In the genomic region with DNA sequence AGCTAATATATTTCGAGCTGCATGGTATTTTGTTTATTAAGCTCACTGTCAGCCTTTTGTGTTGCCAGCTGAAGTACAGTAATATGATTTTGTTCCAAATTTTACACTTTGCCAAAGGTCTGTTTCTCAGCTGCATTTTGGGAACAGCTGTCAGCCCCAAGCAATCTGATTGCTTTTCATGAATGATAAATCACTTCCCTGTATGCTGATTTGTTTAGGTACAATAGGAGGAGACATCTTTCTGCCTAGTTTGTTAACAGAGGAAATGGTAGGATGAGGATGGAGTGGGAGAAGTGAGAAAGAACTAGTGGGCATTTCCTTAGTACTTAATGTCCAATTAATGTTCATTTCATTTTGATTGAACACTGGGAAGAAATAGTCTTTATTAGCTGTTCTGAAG, we compare ENCODE assay signal across 16 cellular contexts.
DNase-seq lines count a peak whose midpoint lies in the region; ATAC-seq and TF ChIP-seq lines count a peak whose summit lies in the region.
"Had no signal": no experiment of that assay in that cellular context is flagged by ENCODE, and none has a peak within 500 bp of the region (broad histone marks: within the 10 kb centered on the region; RNA-seq: fewer than 3 reads in every experiment).

No MANE protein-coding gene starts in this region.

- H3K27me3 ChIP-seq in HCT116 (ENCODE audit: insufficient read depth, low read length) = no peaks in the 10 kb centered on the region
- no peaks in the 10 kb centered on the region for H3K27me3 ChIP-seq in adipocyte (replicated peaks; ENCODE audit: control insufficient read depth, insufficient read depth, low read length)

- no peak overlapping the region for H3K4me2 ChIP-seq in HCT116 (ENCODE audit: low read length)

- H3K27ac ChIP-seq in HCT116 (ENCODE audit: low read depth, low read length) = no peak overlapping the region

- H3K36me3 ChIP-seq in HCT116 (ENCODE audit: control insufficient read depth in 1 of 2, insufficient read depth in 2 of 2, low read length in 2 of 2) (no peaks in the 10 kb centered on the region), adipocyte (ENCODE audit: control insufficient read depth, insufficient read depth, low read length, severe bottlenecking) (no peaks in the 10 kb centered on the region)
- H3K36me3 ChIP-seq: HAP-1 had no signal

- no peak for TF ChIP-seq CTCF in HCT116 (IDR thresholded peaks at IDR 0.05 in 2 of 3, conservative IDR thresholded peaks at IDR 0.05 in 1 of 3; ENCODE audit: borderline replicate concordance in 1 of 3, insufficient read depth in 1 of 3, low read depth in 2 of 3, low read length in 2 of 3)

- no peak overlapping the region for H3K9ac ChIP-seq in HCT116 (ENCODE audit: low read length)
- peak overlapping the region; percentile 47 for H3K9ac ChIP-seq in adipocyte (ENCODE audit: low read length)

- H4K20me1 ChIP-seq in HCT116 (ENCODE audit: insufficient read depth) = no peaks in the 10 kb centered on the region

- POLR2A ChIA-PET in HCT116 (lab: Charles Lee) = interaction anchor here (0.5 kb wide), 1 partner anchor 15 kb away, joined by 4 read pairs; no protein-coding TSS in a partner anchor

- RAD21 ChIA-PET in HCT116 (lab: Charles Lee; ENCODE audit: low non-redundant PET in 1 of 2, low total read pairs in 2 of 2, uncharacterized antibody in 2 of 2, unreplicated experiment in 2 of 2) = interaction anchor here in 1 of 2 experiments (1.5 kb wide), 1 partner anchor 406 kb away, joined by 3 read pairs; no protein-coding TSS in a partner anchor

- intact Hi-C loops in HCT116 (cut with micrococcal nuclease) = no loop called here

- no peaks in the 10 kb centered on the region for H3K9me2 ChIP-seq in HCT116 (ENCODE audit: insufficient read depth)

- CTCF ChIA-PET in HCT116 (lab: Charles Lee) = interaction anchor here (1.7 to 3.1 kb wide), 3 partner anchors 9 to 405 kb away, joined by 4 to 28 read pairs (median 15); no protein-coding TSS in a partner anchor

- peaks cover 3 to 12% of the 10 kb centered on the region in 2 experiments; a peak in 3 of 4 replicates for H3K4me1 ChIP-seq in HCT116 (ENCODE audit: control insufficient read depth in 1 of 2, insufficient read depth in 2 of 2, low read length in 2 of 2)
- peaks cover 24% of the 10 kb centered on the region for H3K4me1 ChIP-seq in adipocyte (ENCODE audit: control insufficient read depth, insufficient read depth, low read length)
- H3K4me1 ChIP-seq: HAP-1 had no signal

- no peaks in the 10 kb centered on the region for H3K79me2 ChIP-seq in HCT116 (ENCODE audit: insufficient read depth, low read length)

- no peak overlapping the region for H3K4me3 ChIP-seq in HCT116 (replicated peaks in 1 of 2; ENCODE audit: low read depth in 1 of 2, low read length in 2 of 2)
- no peak overlapping the region for H3K4me3 ChIP-seq in adipocyte (ENCODE audit: low read length)
- H3K4me3 ChIP-seq: GM12878, HAP-1 had no signal

- no peak for TF ChIP-seq POLR2A in HCT116 (IDR thresholded peaks at IDR 0.05; ENCODE audit: borderline replicate concordance, extremely low read depth, insufficient read depth, insufficient read length)

- no TSS peak for BruUV-seq in HCT116 (replicated peaks; lab: Mats Ljungman, UMichigan)

- H3K9me3 ChIP-seq in HCT116 (ENCODE audit: control insufficient read depth in 1 of 2, insufficient read depth in 1 of 2, low read depth in 1 of 2, low read length in 2 of 2) (no peaks in the 10 kb centered on the region), adipocyte (ENCODE audit: control insufficient read depth, low read length) (no peaks in the 10 kb centered on the region)
- H3K9me3 ChIP-seq: HAP-1 had no signal

- DNase-seq in HCT116 (ENCODE audit: low read depth, low spot score) (no peak), NCI-H2171 (lab: John Stamatoyannopoulos, UW) (peak; percentile 14), adipocyte (ENCODE audit: low read depth) (no peak), myocyte (ENCODE audit: low read depth) (peak; percentile 23), iPS-NIHi7 (ENCODE audit: extremely low spot score) (no peak), germinal center (ENCODE audit: low spot score) (no peak), amniotic stem cell (lab: John Stamatoyannopoulos, UW) (no peak)
- DNase-seq: C1 segment of cervical spinal cord; CD4-positive, alpha-beta memory T cell; DMS79; GOT3; HFFc6 had no signal

- no peak for TF ChIP-seq RAD21 in HCT116 (IDR thresholded peaks at IDR 0.05; ENCODE audit: low read depth)

- ATAC-seq in HCT116 (no peak), GM19351 (IDR thresholded peaks at IDR 0.05; ENCODE audit: unreplicated experiment) (no peak)
- ATAC-seq: GM12878, HepG2 had no signal

- H2AFZ ChIP-seq in HCT116 (ENCODE audit: low read depth, low read length, poor library complexity, severe bottlenecking) = peak overlapping the region; percentile 79

TF ChIP-seq in HCT116, 20 proteins besides CTCF, POLR2A, EP300 and RAD21:
- TF ChIP-seq EGR1 (IDR thresholded peaks at IDR 0.05; ENCODE audit: low read depth) (no peak), ZNF274 (IDR thresholded peaks at IDR 0.05; ENCODE audit: low read depth, low read length) (no peak), SP1 (IDR thresholded peaks at IDR 0.05; ENCODE audit: low read depth) (no peak), EZH2phosphoT487 (IDR thresholded peaks at IDR 0.05; ENCODE audit: borderline replicate concordance) (no peak), YY1 (IDR thresholded peaks at IDR 0.05; ENCODE audit: extremely low read depth, insufficient replicate concordance, low read depth, low read length) (no peak), POLR2AphosphoS5 (IDR thresholded peaks at IDR 0.05; ENCODE audit: low read depth, low read length) (no peak)
- TF ChIP-seq, protein P1, sequence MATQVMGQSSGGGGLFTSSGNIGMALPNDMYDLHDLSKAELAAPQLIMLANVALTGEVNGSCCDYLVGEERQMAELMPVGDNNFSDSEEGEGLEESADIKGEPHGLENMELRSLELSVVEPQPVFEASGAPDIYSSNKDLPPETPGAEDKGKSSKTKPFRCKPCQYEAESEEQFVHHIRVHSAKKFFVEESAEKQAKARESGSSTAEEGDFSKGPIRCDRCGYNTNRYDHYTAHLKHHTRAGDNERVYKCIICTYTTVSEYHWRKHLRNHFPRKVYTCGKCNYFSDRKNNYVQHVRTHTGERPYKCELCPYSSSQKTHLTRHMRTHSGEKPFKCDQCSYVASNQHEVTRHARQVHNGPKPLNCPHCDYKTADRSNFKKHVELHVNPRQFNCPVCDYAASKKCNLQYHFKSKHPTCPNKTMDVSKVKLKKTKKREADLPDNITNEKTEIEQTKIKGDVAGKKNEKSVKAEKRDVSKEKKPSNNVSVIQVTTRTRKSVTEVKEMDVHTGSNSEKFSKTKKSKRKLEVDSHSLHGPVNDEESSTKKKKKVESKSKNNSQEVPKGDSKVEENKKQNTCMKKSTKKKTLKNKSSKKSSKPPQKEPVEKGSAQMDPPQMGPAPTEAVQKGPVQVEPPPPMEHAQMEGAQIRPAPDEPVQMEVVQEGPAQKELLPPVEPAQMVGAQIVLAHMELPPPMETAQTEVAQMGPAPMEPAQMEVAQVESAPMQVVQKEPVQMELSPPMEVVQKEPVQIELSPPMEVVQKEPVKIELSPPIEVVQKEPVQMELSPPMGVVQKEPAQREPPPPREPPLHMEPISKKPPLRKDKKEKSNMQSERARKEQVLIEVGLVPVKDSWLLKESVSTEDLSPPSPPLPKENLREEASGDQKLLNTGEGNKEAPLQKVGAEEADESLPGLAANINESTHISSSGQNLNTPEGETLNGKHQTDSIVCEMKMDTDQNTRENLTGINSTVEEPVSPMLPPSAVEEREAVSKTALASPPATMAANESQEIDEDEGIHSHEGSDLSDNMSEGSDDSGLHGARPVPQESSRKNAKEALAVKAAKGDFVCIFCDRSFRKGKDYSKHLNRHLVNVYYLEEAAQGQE (IDR thresholded peaks at IDR 0.05; ENCODE audit: low read depth) = no peak

Comparison
In these comparisons a context has a peak if more than half of its experiments do, and no peak if none do; other contexts are left out.
1. DNase-seq: peak in NCI-H2171 (single experiment) and myocyte (single experiment); none in HCT116 (single experiment), adipocyte (single experiment), iPS-NIHi7 (single experiment), germinal center (single experiment) and amniotic stem cell (single experiment).